ENCODE assay signal across 8 cellular contexts in the genomic region with DNA sequence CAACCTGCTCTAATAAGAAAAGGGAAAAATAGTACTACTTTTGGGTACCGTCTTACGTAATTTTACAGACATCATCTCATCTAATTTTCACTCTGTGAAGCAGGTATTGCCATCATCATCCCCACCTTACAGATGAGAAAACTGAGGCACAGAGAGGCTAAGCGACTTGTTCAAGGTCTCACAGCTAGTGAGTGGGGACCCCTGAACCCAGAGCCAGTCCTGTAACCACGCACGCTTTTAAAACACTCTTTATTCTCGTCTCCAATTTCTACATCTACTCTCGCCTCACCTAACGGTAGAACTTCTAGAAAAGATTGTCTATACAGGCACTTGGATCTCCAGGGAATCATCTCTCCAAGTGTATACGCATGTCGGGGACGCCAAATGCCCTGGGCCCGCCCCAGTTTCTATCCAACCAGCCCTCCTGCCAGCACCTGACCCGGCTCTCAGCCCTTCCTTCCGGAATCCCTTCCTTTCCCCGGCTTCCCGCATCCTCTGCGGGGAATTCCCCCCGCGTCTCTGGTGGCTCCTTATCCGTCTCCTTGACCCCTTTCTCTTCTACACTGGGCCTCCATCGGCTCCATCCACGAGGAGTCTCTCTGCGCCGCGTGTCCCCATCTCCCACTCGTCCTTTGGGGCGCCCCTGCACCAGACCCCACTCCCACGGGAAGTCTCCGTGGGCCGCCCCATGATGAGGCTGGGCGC. TPM values are rescaled to one million over a fixed set of nuclear protein-coding genes. Genes with fewer than 3 reads are reported as not detected.
DNase-seq lines count a peak whose midpoint lies in the region; ATAC-seq and TF ChIP-seq lines count a peak whose summit lies in the region.

No MANE protein-coding gene starts in this region.

- peak overlapping the region; percentile 81 for H3K27ac Mint-ChIP-seq in progenitor cell of endocrine pancreas

- POLR2A ChIA-PET in HEK293 (lab: Yijun Ruan, JAX) = interaction anchor here (0.9 to 1.4 kb wide), 4 partner anchors 9 to 198 kb away, joined by 3 to 8 read pairs (median 4); a partner anchor contains a TSS

- peaks cover 11% of the 10 kb centered on the region for H3K27me3 Mint-ChIP-seq in progenitor cell of endocrine pancreas

- H3K36me3 ChIP-seq in ACC112 (ENCODE audit: insufficient read depth, low read length) = no peaks in the 10 kb centered on the region
- no peaks in the 10 kb centered on the region for H3K36me3 ChIP-seq in HEK293 (ENCODE audit: control insufficient read depth in 2 of 2, insufficient read depth in 1 of 2, low read length in 2 of 2)
- no peaks in the 10 kb centered on the region for H3K36me3 ChIP-seq in cardiac muscle cell

- peaks cover 3% of the 10 kb centered on the region for H3K4me1 Mint-ChIP-seq in progenitor cell of endocrine pancreas (ENCODE audit: low read depth)

- TF ChIP-seq CTCF in HEK293 (tag by site-specific recombination; IDR thresholded peaks at IDR 0.05) (no peak), cardiac muscle cell (IDR thresholded peaks at IDR 0.05; ENCODE audit: low read depth, low read length) (no peak), progenitor cell of endocrine pancreas (IDR thresholded peaks at IDR 0.05; ENCODE audit: unreplicated experiment) (no peak)

- H3K4me1 ChIP-seq in ACC112 (ENCODE audit: control insufficient read depth, insufficient read depth, low read length, unreplicated experiment) = peaks cover 46% of the 10 kb centered on the region
- no peaks in the 10 kb centered on the region for H3K4me1 ChIP-seq in HEK293 (ENCODE audit: control insufficient read depth, insufficient read depth, low read length)
- H3K4me1 ChIP-seq in cardiac muscle cell (ENCODE audit: low read depth) = peaks cover 7% of the 10 kb centered on the region

- no peaks in the 10 kb centered on the region for H3K9me3 Mint-ChIP-seq in progenitor cell of endocrine pancreas (ENCODE audit: low read depth)

- H2AFZ ChIP-seq in ACC112 (ENCODE audit: low read length, unreplicated experiment) = peak overlapping the region; percentile 74

- DNase-seq in activated T-helper 1 cell treated with Interleukin-2 at 50 U/mL for 16 hours (ENCODE audit: low read depth) = peak; percentile 32
- DNase-seq in cardiac muscle cell (ENCODE audit: low read depth in 1 of 2, low spot score in 1 of 2) = no peak
- DNase-seq in progenitor cell of endocrine pancreas (ENCODE audit: low spot score, unreplicated experiment) = no peak
- no peak for DNase-seq in T1000 (lab: John Stamatoyannopoulos, UW)
- no peak for DNase-seq in amniotic stem cell (lab: John Stamatoyannopoulos, UW)

- H3K4me3 ChIP-seq in ACC112 (ENCODE audit: low read depth, low read length) (peak overlapping the region; percentile 74), HEK293 (ENCODE audit: low read depth, low read length) (peak overlapping the region; percentile 52), cardiac muscle cell (peak overlapping the region; percentile 36)

- H3K27me3 ChIP-seq in ACC112 (ENCODE audit: insufficient read depth, low read length) (no peaks in the 10 kb centered on the region), cardiac muscle cell (no peaks in the 10 kb centered on the region)

- H3K9me3 ChIP-seq in HEK293 (ENCODE audit: control insufficient read depth, insufficient read depth, low read depth, low read length) = no peaks in the 10 kb centered on the region
- H3K9me3 ChIP-seq in cardiac muscle cell (ENCODE audit: low read depth) = no peaks in the 10 kb centered on the region

- peak overlapping the region; percentile 71 for H3K4me3 Mint-ChIP-seq in progenitor cell of endocrine pancreas (ENCODE audit: low read depth)

- ATAC-seq in GM21528 (IDR thresholded peaks at IDR 0.05; ENCODE audit: low FRiP score, unreplicated experiment) = no peak

- CTCF ChIA-PET in HEK293 (lab: Yijun Ruan, JAX) = interaction anchor here (0.8 to 1.5 kb wide), 5 partner anchors 16 to 652 kb away, joined by 3 to 7 read pairs (median 4); no protein-coding TSS in a partner anchor

- peaks cover 2% of the 10 kb centered on the region for H3K79me2 ChIP-seq in ACC112 (ENCODE audit: control insufficient read depth, insufficient read depth, low read length, unreplicated experiment)

- H3K36me3 Mint-ChIP-seq in progenitor cell of endocrine pancreas (ENCODE audit: insufficient read depth) = no peaks in the 10 kb centered on the region

- H3K27ac ChIP-seq in ACC112 (ENCODE audit: low read depth, low read length) (no peak overlapping the region), HEK293 (ENCODE audit: extremely low read depth, low read depth, low read length) (peak overlapping the region; percentile 56; the same call in 1 of the 2 replicates), cardiac muscle cell (peak overlapping the region; percentile 1)

TF ChIP-seq in HEK293, 187 proteins besides CTCF, POLR2A, EP300 and RAD21:
- TF ChIP-seq, protein P1, sequence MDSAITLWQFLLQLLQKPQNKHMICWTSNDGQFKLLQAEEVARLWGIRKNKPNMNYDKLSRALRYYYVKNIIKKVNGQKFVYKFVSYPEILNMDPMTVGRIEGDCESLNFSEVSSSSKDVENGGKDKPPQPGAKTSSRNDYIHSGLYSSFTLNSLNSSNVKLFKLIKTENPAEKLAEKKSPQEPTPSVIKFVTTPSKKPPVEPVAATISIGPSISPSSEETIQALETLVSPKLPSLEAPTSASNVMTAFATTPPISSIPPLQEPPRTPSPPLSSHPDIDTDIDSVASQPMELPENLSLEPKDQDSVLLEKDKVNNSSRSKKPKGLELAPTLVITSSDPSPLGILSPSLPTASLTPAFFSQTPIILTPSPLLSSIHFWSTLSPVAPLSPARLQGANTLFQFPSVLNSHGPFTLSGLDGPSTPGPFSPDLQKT (IDR thresholded peaks at IDR 0.05; ENCODE audit: borderline replicate concordance, low read depth, low read length) = no peak
- TF ChIP-seq ZIC2 (tag by site-specific recombination; IDR thresholded peaks at IDR 0.05) = no peak
- TF ChIP-seq, protein P2, sequence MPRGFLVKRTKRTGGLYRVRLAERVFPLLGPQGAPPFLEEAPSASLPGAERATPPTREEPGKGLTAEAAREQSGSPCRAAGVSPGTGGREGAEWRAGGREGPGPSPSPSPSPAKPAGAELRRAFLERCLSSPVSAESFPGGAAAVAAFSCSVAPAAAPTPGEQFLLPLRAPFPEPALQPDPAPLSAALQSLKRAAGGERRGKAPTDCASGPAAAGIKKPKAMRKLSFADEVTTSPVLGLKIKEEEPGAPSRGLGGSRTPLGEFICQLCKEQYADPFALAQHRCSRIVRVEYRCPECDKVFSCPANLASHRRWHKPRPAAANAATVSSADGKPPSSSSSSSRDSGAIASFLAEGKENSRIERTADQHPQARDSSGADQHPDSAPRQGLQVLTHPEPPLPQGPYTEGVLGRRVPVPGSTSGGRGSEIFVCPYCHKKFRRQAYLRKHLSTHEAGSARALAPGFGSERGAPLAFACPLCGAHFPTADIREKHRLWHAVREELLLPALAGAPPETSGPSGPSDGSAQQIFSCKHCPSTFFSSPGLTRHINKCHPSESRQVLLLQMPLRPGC (tag by site-specific recombination; IDR thresholded peaks at IDR 0.05) = no peak
- TF ChIP-seq ZBTB8A (tag by site-specific recombination; IDR thresholded peaks at IDR 0.05) = no peak

RNA-seq across cellular contexts. Expression of a gene that starts 1.6 kb away (rescaled TPM):
- 4.1 and 7.5 TPM in 2 replicates for total RNA-seq in cardiac muscle cell
- polyA plus RNA-seq in cardiac muscle cell = 3.0 and 3.5 TPM in 2 replicates
- total RNA-seq in progenitor cell of endocrine pancreas = 6.7 TPM in 2 replicates

RNA-seq across cellular contexts. Expression of a gene that starts 51.2 kb away (rescaled TPM):
- 8.9 and 40.0 TPM in 2 replicates for total RNA-seq in cardiac muscle cell
- polyA plus RNA-seq in cardiac muscle cell = 7.1 and 36.8 TPM in 2 replicates
- 27.2 and 28.4 TPM in 2 replicates for total RNA-seq in progenitor cell of endocrine pancreas
